Comparison of ENCODE assay signal across 8 cellular contexts in the genomic region with DNA sequence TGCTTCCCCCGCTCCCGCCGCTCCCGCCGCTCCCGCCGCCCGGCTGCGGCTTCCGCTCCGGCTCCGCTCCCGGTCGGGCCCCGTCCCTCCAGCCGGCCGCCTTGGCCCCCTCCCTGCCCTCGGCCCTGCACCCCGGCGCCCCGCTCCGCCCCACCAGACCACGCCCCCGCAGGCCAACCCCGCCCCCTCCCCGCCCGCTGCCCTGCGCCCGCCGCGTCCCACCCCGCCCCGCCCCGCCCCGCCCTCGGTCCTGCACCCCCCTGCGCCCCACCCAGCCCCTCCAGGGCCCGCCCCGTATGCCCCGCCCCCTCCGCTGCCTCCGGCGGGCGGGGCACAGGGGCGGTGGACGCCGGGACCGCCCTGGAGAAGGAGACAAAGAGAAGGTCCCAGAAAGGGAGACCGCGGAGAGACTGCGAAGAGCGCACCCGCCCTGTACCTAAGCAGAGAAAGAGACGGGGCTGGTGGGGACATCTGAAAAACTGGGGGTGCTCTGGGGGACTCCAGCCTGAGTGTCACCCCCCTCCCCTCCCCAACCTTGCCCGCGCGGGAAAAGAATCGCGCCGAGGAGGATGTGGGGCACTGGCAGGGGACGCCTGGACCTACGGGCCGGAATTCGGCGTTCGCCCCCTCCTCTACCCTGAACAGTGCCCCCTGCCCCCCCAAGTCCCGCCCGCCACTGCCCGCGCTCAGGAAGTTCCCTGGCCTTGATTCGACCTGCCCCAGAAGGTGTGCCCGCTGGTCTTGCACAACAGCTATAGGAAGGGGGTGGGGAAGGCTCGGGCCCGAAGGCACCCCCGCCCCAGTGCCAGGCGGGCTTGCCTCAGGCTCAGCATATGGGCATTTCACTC. TPM values are rescaled to one million over a fixed set of nuclear protein-coding genes. Genes with fewer than 3 reads are reported as not detected.
DNase-seq lines count a peak whose midpoint lies in the region; ATAC-seq and TF ChIP-seq lines count a peak whose summit lies in the region.

No MANE protein-coding gene starts in this region.

- H3K27ac ChIP-seq in right cardiac atrium (ENCODE audit: low read length) (peak overlapping the region; percentile 81), aorta (ENCODE audit: low read depth in 1 of 2, low read length in 2 of 2) (peak overlapping the region in 1 of 2 donors; percentile 85)

- DNase-seq in ACHN, result peak; percentile 79
- DNase-seq in NCI-H1105 (lab: John Stamatoyannopoulos, UW), result peak; percentile 81
- DNase-seq in T1000 (lab: John Stamatoyannopoulos, UW), result peak; percentile 60
- peak in 42 of 58 donors; percentile 17 to 67 (median 40) for DNase-seq in anterior cingulate cortex (lab: John Stamatoyannopoulos, UW)
- peak; percentile 80 to 94 (median 91) for DNase-seq in right cardiac atrium
- no peak for DNase-seq in retinal pigment epithelial cell (ENCODE audit: low read depth)
- DNase-seq in aorta, result peak; percentile 86 to 94

- intact Hi-C loops in right cardiac atrium (cut with DNase I) (loop anchor here in 3 of 4 donors (5.0 kb wide), 1 partner anchor 47 kb away; no protein-coding TSS in a partner anchor), aorta (cut with DNase I) (loop anchor here in 1 of 2 donors (5.0 kb wide), 1 partner anchor 42 kb away; no protein-coding TSS in a partner anchor)

- ATAC-seq in GM19324 (IDR thresholded peaks at IDR 0.05; ENCODE audit: low FRiP score, unreplicated experiment) (peak; percentile 49), right cardiac atrium (peak; percentile 90 to 93), aorta (ENCODE audit: low FRiP score) (peak; percentile 90)

- no peak for TF ChIP-seq CTCF in retinal pigment epithelial cell (conservative IDR thresholded peaks at IDR 0.05; ENCODE audit: low read depth, low read length)

- 1% methylated on average over 69 of the region's 76 CpGs for WGBS in right cardiac atrium
- 1% methylated on average over 50 to 76 of the region's 76 CpGs for WGBS in aorta, 2 donors

- H3K9me3 ChIP-seq in right cardiac atrium (ENCODE audit: control insufficient read depth, low read length) (no peaks in the 10 kb centered on the region), aorta (ENCODE audit: control insufficient read depth, low read length) (no peaks in the 10 kb centered on the region)

- H3K36me3 ChIP-seq in aorta (ENCODE audit: control insufficient read depth in 1 of 2, insufficient read depth in 2 of 2, low read length in 1 of 2), result no peaks in the 10 kb centered on the region

- in situ Hi-C loops in ACHN (cut with HindIII; ENCODE audit: low pct_ligation_motif_present, low pct_unique_long_range_greater_than_20kb, low sequenced_read_pairs), result no loop called here

- no peaks in the 10 kb centered on the region for H3K27me3 ChIP-seq in right cardiac atrium (ENCODE audit: control insufficient read depth, insufficient read depth)
- no peaks in the 10 kb centered on the region for H3K27me3 ChIP-seq in aorta (ENCODE audit: control insufficient read depth in 1 of 2, insufficient read depth in 2 of 2, low read length in 1 of 2)

- H3K4me1 ChIP-seq in right cardiac atrium (ENCODE audit: control insufficient read depth, insufficient read depth, low read length) (peaks cover 5% of the 10 kb centered on the region), aorta (ENCODE audit: control insufficient read depth in 1 of 2, insufficient read depth in 2 of 2, low read length in 2 of 2) (no peaks in the 10 kb centered on the region)

- H3K4me3 ChIP-seq in right cardiac atrium (ENCODE audit: low read length) (peak overlapping the region; percentile 94), retinal pigment epithelial cell (ENCODE audit: low read length) (peak overlapping the region; percentile 81), aorta (ENCODE audit: low read length in 2 of 2) (peak overlapping the region; percentile 50 to 86)

RNA-seq across cellular contexts. Expression of a gene that starts 42.9 kb away (rescaled TPM):
- total RNA-seq in right cardiac atrium (10 to 100 TPM; 30.0 to 43.3 (median 41.2) TPM), aorta (10 to 100 TPM; 50.0 to 69.0 TPM)
- polyA plus RNA-seq in right cardiac atrium (19.4 TPM), aorta (10 to 100 TPM in 1 of 2 donors, 1 to 10 TPM in 1; 6.6 to 20.7 TPM)
